ENCODE assay signal across 8 cellular contexts in genomic region chr14:20631821-20632389, GRCh38. TPM values are rescaled to one million over a fixed set of nuclear protein-coding genes. Genes with fewer than 3 reads are reported as not detected.
A peak's percentile ranks its signal among the peaks of the same experiment; 100 is the strongest.
DNase-seq lines count a peak whose midpoint lies in the region; ATAC-seq and TF ChIP-seq lines count a peak whose summit lies in the region.

No MANE protein-coding gene starts in this region.

- TF ChIP-seq CTCF in left ventricle myocardium inferior (IDR thresholded peaks at IDR 0.05; ENCODE audit: borderline replicate concordance) (no peak), progenitor cell of endocrine pancreas (IDR thresholded peaks at IDR 0.05; ENCODE audit: unreplicated experiment) (no peak)

- H3K36me3 Mint-ChIP-seq in IgD-negative memory B cell (no peaks in the 10 kb centered on the region), progenitor cell of endocrine pancreas (ENCODE audit: insufficient read depth) (no peaks in the 10 kb centered on the region)
- H3K36me3 Mint-ChIP-seq in activated naive CD8-positive, alpha-beta T cell treated with anti-CD3 and anti-CD28 coated beads for 36 hours: peaks cover 2% of the 10 kb centered on the region

- ATAC-seq in HG03521 (IDR thresholded peaks at IDR 0.05; ENCODE audit: unreplicated experiment): no peak

- H3K4me3 Mint-ChIP-seq in IgD-negative memory B cell: peak overlapping the region; percentile 80 to 95 (median 84)
- peak overlapping the region; percentile 80 for H3K4me3 Mint-ChIP-seq in activated naive CD8-positive, alpha-beta T cell treated with anti-CD3 and anti-CD28 coated beads for 36 hours
- H3K4me3 Mint-ChIP-seq in progenitor cell of endocrine pancreas (ENCODE audit: low read depth): peak overlapping the region; percentile 77

- H3K9me3 ChIP-seq in left ventricle myocardium inferior (replicated peaks): no peaks in the 10 kb centered on the region

- no peak overlapping the region for H3K27ac ChIP-seq in left ventricle myocardium inferior (replicated peaks)

- H3K27me3 ChIP-seq in left ventricle myocardium inferior (ENCODE audit: low read depth): peaks cover 53% of the 10 kb centered on the region

- H3K4me1 ChIP-seq in left ventricle myocardium inferior: peaks cover 31% of the 10 kb centered on the region

- intact Hi-C loops in left ventricle myocardium inferior (cut with micrococcal nuclease): no loop called here

- peak overlapping the region; percentile 88 to 97 (median 94) for H3K27ac Mint-ChIP-seq in IgD-negative memory B cell
- peak overlapping the region; percentile 8 for H3K27ac Mint-ChIP-seq in activated naive CD8-positive, alpha-beta T cell treated with anti-CD3 and anti-CD28 coated beads for 36 hours
- H3K27ac Mint-ChIP-seq in progenitor cell of endocrine pancreas: peak overlapping the region; percentile 67

- DNase-seq in EH (ENCODE audit: low read depth) (peak; percentile 69), left ventricle myocardium inferior (peak; percentile 71), progenitor cell of endocrine pancreas (ENCODE audit: low spot score, unreplicated experiment) (no peak), COR-L47 (lab: John Stamatoyannopoulos, UW) (no peak)
- peak; percentile 17 for DNase-seq in activated naive CD8-positive, alpha-beta T cell treated with anti-CD3 and anti-CD28 coated beads for 36 hours
- no peak for DNase-seq in stimulated activated CD4-positive, alpha-beta T cell treated with anti-CD3 and anti-CD28 coated beads, Interleukin-12 subunit alpha, Interleukin-12 subunit beta, amount 100 ng/mL, for 4 hours

- H3K36me3 ChIP-seq in left ventricle myocardium inferior: no peaks in the 10 kb centered on the region

- H3K9me3 Mint-ChIP-seq in IgD-negative memory B cell (peaks cover 0 to 5% (median 0%) of the 10 kb centered on the region in 3 donors), progenitor cell of endocrine pancreas (ENCODE audit: low read depth) (no peaks in the 10 kb centered on the region)
- H3K9me3 Mint-ChIP-seq in activated naive CD8-positive, alpha-beta T cell treated with anti-CD3 and anti-CD28 coated beads for 36 hours: peaks cover 9% of the 10 kb centered on the region

- H3K4me1 Mint-ChIP-seq in IgD-negative memory B cell: peaks cover 31 to 51% (median 47%) of the 10 kb centered on the region in 3 donors
- H3K4me1 Mint-ChIP-seq in activated naive CD8-positive, alpha-beta T cell treated with anti-CD3 and anti-CD28 coated beads for 36 hours: peaks cover 43% of the 10 kb centered on the region
- H3K4me1 Mint-ChIP-seq in progenitor cell of endocrine pancreas (ENCODE audit: low read depth): peaks cover 14% of the 10 kb centered on the region

- H3K4me3 ChIP-seq in left ventricle myocardium inferior: peak overlapping the region; percentile 54

- peaks cover 53% of the 10 kb centered on the region for H3K27me3 Mint-ChIP-seq in IgD-negative memory B cell
- H3K27me3 Mint-ChIP-seq in activated naive CD8-positive, alpha-beta T cell treated with anti-CD3 and anti-CD28 coated beads for 36 hours: peaks cover 64% of the 10 kb centered on the region
- H3K27me3 Mint-ChIP-seq in progenitor cell of endocrine pancreas: peaks cover 88% of the 10 kb centered on the region

RNA-seq across cellular contexts. Expression of gene OR6S1, which starts 9.6 kb away (rescaled TPM):
- polyA plus RNA-seq in IgD-negative memory B cell: not detected
- not detected for total RNA-seq in activated naive CD8-positive, alpha-beta T cell treated with anti-CD3 and anti-CD28 coated beads for 36 hours
- total RNA-seq in left ventricle myocardium inferior: not detected
- total RNA-seq in progenitor cell of endocrine pancreas: not detected in 2 replicates

RNA-seq across cellular contexts. Expression of gene RNASE12, which starts 40.7 kb away (rescaled TPM):
- not detected for polyA plus RNA-seq in IgD-negative memory B cell
- not detected for total RNA-seq in activated naive CD8-positive, alpha-beta T cell treated with anti-CD3 and anti-CD28 coated beads for 36 hours
- not detected for total RNA-seq in left ventricle myocardium inferior
- total RNA-seq in progenitor cell of endocrine pancreas: not detected in 2 replicates

RNA-seq across cellular contexts. Expression of gene RNASE11, which starts 44.1 kb away (rescaled TPM):
- not detected for polyA plus RNA-seq in IgD-negative memory B cell
- total RNA-seq in activated naive CD8-positive, alpha-beta T cell treated with anti-CD3 and anti-CD28 coated beads for 36 hours: not detected
- total RNA-seq in left ventricle myocardium inferior (not detected), progenitor cell of endocrine pancreas (not detected in 2 replicates)

RNA-seq across cellular contexts. Expression of gene RNASE4, which starts 52.5 kb away (rescaled TPM):
- polyA plus RNA-seq in IgD-negative memory B cell: 9.0 TPM
- under 1 TPM; 0.35 to 0.68 TPM for total RNA-seq in activated naive CD8-positive, alpha-beta T cell treated with anti-CD3 and anti-CD28 coated beads for 36 hours
- total RNA-seq in left ventricle myocardium inferior: 9.0 TPM
- 5.7 TPM in 2 replicates for total RNA-seq in progenitor cell of endocrine pancreas

RNA-seq across cellular contexts. Expression of gene ANG, which starts 56.7 kb away (rescaled TPM):
- 9.9 TPM for polyA plus RNA-seq in IgD-negative memory B cell
- total RNA-seq in activated naive CD8-positive, alpha-beta T cell treated with anti-CD3 and anti-CD28 coated beads for 36 hours: 1 to 10 TPM; 1.1 to 1.3 TPM
- total RNA-seq in left ventricle myocardium inferior (3.7 TPM), progenitor cell of endocrine pancreas (8.0 and 8.3 TPM in 2 replicates)

Comparison
In these comparisons a context has a peak if more than half of its experiments do, and no peak if none do; other contexts are left out.
1. DNase-seq: peak in EH (single experiment), activated naive CD8-positive, alpha-beta T cell treated with anti-CD3 and anti-CD28 coated beads for 36 hours (single experiment) and left ventricle myocardium inferior (single experiment); none in progenitor cell of endocrine pancreas (single experiment), stimulated activated CD4-positive, alpha-beta T cell treated with anti-CD3 and anti-CD28 coated beads, Interleukin-12 subunit alpha, Interleukin-12 subunit beta, amount 100 ng/mL, for 4 hours (single experiment) and COR-L47 (single experiment).
2. H3K27ac Mint-ChIP-seq: peak in every context shown above with its lines; median percentile 94 in IgD-negative memory B cell; 67 in progenitor cell of endocrine pancreas; 8 in activated naive CD8-positive, alpha-beta T cell treated with anti-CD3 and anti-CD28 coated beads for 36 hours.
3. Peak in every context shown above with its lines, with median percentiles within 50 percentile points of each other: H3K4me3 Mint-ChIP-seq.